Comparison of ENCODE assay signal across 15 cellular contexts in genomic region chr11:65842144-65842543, GRCh38. TPM values are rescaled to one million over a fixed set of nuclear protein-coding genes. Genes with fewer than 3 reads are reported as not detected.
DNase-seq lines count a peak whose midpoint lies in the region; FAIRE-seq and TF ChIP-seq lines count a peak whose summit lies in the region.
"Had no signal": no experiment of that assay in that cellular context is flagged by ENCODE, and none has a peak within 500 bp of the region (broad histone marks: within the 10 kb centered on the region; RNA-seq: fewer than 3 reads in every experiment).

No MANE protein-coding gene starts in this region.

- H3K27me3 ChIP-seq in sigmoid colon: no peaks in the 10 kb centered on the region
- H3K27me3 ChIP-seq: BE2C had no signal

- no peaks in the 10 kb centered on the region for H3K4me1 ChIP-seq in sigmoid colon
- H3K4me1 ChIP-seq: A549, BE2C had no signal

- H3K36me3 ChIP-seq in sigmoid colon: no peaks in the 10 kb centered on the region
- H3K36me3 ChIP-seq: BE2C had no signal

- FAIRE-seq in HTR-8/SVneo (lab: Jason Lieb, UNC): peak; percentile 4
- FAIRE-seq: A549, H54 had no signal

- no peak for DNase-seq in HTR-8/SVneo (ENCODE audit: insufficient read length, low spot score)
- peak; percentile 44 for DNase-seq in epithelial cell of esophagus (ENCODE audit: low read depth)
- DNase-seq in sigmoid colon: peak; percentile 13
- DNase-seq in NCI-H1105 (lab: John Stamatoyannopoulos, UW): no peak
- DNase-seq in NCI-H526 (lab: John Stamatoyannopoulos, UW): no peak
- no peak for DNase-seq in NCI-H226
- DNase-seq: BE2C; CD4-positive, alpha-beta memory T cell; DND-41; GDM1; GM23248 had no signal

- no peak for TF ChIP-seq POLR2A in sigmoid colon (IDR thresholded peaks at IDR 0.05)

- WGBS in sigmoid colon, 2 donors: 63 to 87% methylated on average over 4 of the region's 4 CpGs

- no peak for TF ChIP-seq CTCF in epithelial cell of esophagus (IDR thresholded peaks at IDR 0.05; ENCODE audit: insufficient read depth, low read depth, low read length, missing control alignments)
- no peak for TF ChIP-seq CTCF in sigmoid colon (IDR thresholded peaks at IDR 0.05)

- intact Hi-C loops in sigmoid colon (cut with DNase I): no loop called here

- H3K9me3 ChIP-seq in sigmoid colon: no peaks in the 10 kb centered on the region
- H3K9me3 ChIP-seq: A549, BE2C had no signal

- H3K4me3 ChIP-seq in epithelial cell of esophagus (ENCODE audit: low read length) (no peak overlapping the region), sigmoid colon (no peak overlapping the region)
- H3K4me3 ChIP-seq: A549, GM23248 had no signal

- no peak for TF ChIP-seq EP300 in sigmoid colon (IDR thresholded peaks at IDR 0.05)

- no peak overlapping the region for H3K27ac ChIP-seq in sigmoid colon
- H3K27ac ChIP-seq: A549, C4-2B, GM23248 had no signal

RNA-seq across cellular contexts. Expression of gene SNX32, which starts 8.4 kb away (rescaled TPM):
- 1 to 10 TPM in 1 of 4 donors, under 1 TPM in 3; 0.27 to 1.2 (median 0.63) TPM for total RNA-seq in sigmoid colon
- polyA plus RNA-seq in sigmoid colon: 1 to 10 TPM in 1 of 3 donors, under 1 TPM in 1, not detected in 1; 0.69 to 1.5 TPM
- total RNA-seq: GM23248 had no signal

RNA-seq across cellular contexts. Expression of gene CFL1, which starts 15.8 kb away (rescaled TPM):
- total RNA-seq in sigmoid colon: 100 to 1,000 TPM; 428 to 506 (median 487) TPM
- 1,000 to 10,000 TPM; 1,456 to 2,165 (median 1,757) TPM for polyA plus RNA-seq in sigmoid colon

RNA-seq across cellular contexts. Expression of gene MUS81, which starts 18.1 kb away (rescaled TPM):
- 10 to 100 TPM; 42.1 to 54.2 (median 45.2) TPM for total RNA-seq in sigmoid colon
- 10 to 100 TPM; 33.5 to 61.8 (median 36.0) TPM for polyA plus RNA-seq in sigmoid colon

RNA-seq across cellular contexts. Expression of gene EFEMP2, which starts 30.5 kb away (rescaled TPM):
- 100 to 1,000 TPM in 2 of 4 donors, 10 to 100 TPM in 2; 71.7 to 120 (median 97.3) TPM for total RNA-seq in sigmoid colon
- polyA plus RNA-seq in sigmoid colon: 10 to 100 TPM in 2 of 3 donors, 1 to 10 TPM in 1; 8.6 to 24.0 (median 19.4) TPM

RNA-seq across cellular contexts. Expression of gene CTSW, which starts 37.5 kb away (rescaled TPM):
- total RNA-seq in sigmoid colon: under 1 TPM in 1 of 4 donors, not detected in 3; 0.82 TPM
- polyA plus RNA-seq in sigmoid colon: 1 to 10 TPM in 2 of 3 donors, not detected in 1; 2.3 to 3.1 TPM
- polyA plus RNA-seq: A549, AG04450 had no signal

Comparison
In these comparisons a context has a peak if more than half of its experiments do, and no peak if none do; other contexts are left out.
1. DNase-seq: peak in epithelial cell of esophagus (single experiment) and sigmoid colon (single experiment); none in HTR-8/SVneo (single experiment), NCI-H1105 (single experiment), NCI-H526 (0 of 2) and NCI-H226 (single experiment).